Comparison of ENCODE assay signal across 1 cellular context in genomic region chr7:12727455-12728191, GRCh38.
A peak's percentile ranks its signal among the peaks of the same experiment; 100 is the strongest.
TF ChIP-seq lines count a peak whose summit lies in the region.

No MANE protein-coding gene starts in this region.

TF ChIP-seq in K562, 482 proteins besides CTCF, POLR2A, EP300 and RAD21 (continued from another document):
- TF ChIP-seq TAF15 (IDR thresholded peaks at IDR 0.05; ENCODE audit: low read depth, low read length) (no peak), SUPT5H (IDR thresholded peaks at IDR 0.05) (no peak), SREBF1 (IDR thresholded peaks at IDR 0.05; ENCODE audit: borderline replicate concordance, low read depth, low read length) (no peak), FUS (optimal IDR thresholded peaks at IDR 0.05; ENCODE audit: low read depth, low read length) (no peak), HDGF (IDR thresholded peaks at IDR 0.05) (no peak), SMC3 (conservative IDR thresholded peaks at IDR 0.05; ENCODE audit: insufficient read depth, low read depth, low read length) (no peak), CHD4 (IDR thresholded peaks at IDR 0.05; ENCODE audit: insufficient read depth, insufficient replicate concordance, low read depth, low read length, poor library complexity, severe bottlenecking) (no peak), NR3C1 (CRISPR knock-in tag; IDR thresholded peaks at IDR 0.05) (no peak), CXXC5 (CRISPR knock-in tag; IDR thresholded peaks at IDR 0.05) (no peak), KLF6 (CRISPR knock-in tag; IDR thresholded peaks at IDR 0.05; ENCODE audit: borderline replicate concordance) (no peak), SNAPC5 (CRISPR knock-in tag; IDR thresholded peaks at IDR 0.05) (no peak), FOXA3 (CRISPR knock-in tag; conservative IDR thresholded peaks at IDR 0.05 in 1 of 2, IDR thresholded peaks at IDR 0.05 in 1 of 2) (no peak), DACH1 (IDR thresholded peaks at IDR 0.05; ENCODE audit: partially characterized antibody) (peak; percentile 53), TSHZ1 (CRISPR knock-in tag; IDR thresholded peaks at IDR 0.05) (no peak), HMG20A (CRISPR knock-in tag; conservative IDR thresholded peaks at IDR 0.05) (no peak)
- TF ChIP-seq, protein P1, sequence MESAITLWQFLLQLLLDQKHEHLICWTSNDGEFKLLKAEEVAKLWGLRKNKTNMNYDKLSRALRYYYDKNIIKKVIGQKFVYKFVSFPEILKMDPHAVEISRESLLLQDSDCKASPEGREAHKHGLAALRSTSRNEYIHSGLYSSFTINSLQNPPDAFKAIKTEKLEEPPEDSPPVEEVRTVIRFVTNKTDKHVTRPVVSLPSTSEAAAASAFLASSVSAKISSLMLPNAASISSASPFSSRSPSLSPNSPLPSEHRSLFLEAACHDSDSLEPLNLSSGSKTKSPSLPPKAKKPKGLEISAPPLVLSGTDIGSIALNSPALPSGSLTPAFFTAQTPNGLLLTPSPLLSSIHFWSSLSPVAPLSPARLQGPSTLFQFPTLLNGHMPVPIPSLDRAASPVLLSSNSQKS (CRISPR knock-in tag; IDR thresholded peaks at IDR 0.05) = no peak
- TF ChIP-seq, protein P2, sequence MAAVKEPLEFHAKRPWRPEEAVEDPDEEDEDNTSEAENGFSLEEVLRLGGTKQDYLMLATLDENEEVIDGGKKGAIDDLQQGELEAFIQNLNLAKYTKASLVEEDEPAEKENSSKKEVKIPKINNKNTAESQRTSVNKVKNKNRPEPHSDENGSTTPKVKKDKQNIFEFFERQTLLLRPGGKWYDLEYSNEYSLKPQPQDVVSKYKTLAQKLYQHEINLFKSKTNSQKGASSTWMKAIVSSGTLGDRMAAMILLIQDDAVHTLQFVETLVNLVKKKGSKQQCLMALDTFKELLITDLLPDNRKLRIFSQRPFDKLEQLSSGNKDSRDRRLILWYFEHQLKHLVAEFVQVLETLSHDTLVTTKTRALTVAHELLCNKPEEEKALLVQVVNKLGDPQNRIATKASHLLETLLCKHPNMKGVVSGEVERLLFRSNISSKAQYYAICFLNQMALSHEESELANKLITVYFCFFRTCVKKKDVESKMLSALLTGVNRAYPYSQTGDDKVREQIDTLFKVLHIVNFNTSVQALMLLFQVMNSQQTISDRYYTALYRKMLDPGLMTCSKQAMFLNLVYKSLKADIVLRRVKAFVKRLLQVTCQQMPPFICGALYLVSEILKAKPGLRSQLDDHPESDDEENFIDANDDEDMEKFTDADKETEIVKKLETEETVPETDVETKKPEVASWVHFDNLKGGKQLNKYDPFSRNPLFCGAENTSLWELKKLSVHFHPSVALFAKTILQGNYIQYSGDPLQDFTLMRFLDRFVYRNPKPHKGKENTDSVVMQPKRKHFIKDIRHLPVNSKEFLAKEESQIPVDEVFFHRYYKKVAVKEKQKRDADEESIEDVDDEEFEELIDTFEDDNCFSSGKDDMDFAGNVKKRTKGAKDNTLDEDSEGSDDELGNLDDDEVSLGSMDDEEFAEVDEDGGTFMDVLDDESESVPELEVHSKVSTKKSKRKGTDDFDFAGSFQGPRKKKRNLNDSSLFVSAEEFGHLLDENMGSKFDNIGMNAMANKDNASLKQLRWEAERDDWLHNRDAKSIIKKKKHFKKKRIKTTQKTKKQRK (IDR thresholded peaks at IDR 0.05; ENCODE audit: borderline replicate concordance, low read depth, low read length) = no peak
- TF ChIP-seq, protein P3, sequence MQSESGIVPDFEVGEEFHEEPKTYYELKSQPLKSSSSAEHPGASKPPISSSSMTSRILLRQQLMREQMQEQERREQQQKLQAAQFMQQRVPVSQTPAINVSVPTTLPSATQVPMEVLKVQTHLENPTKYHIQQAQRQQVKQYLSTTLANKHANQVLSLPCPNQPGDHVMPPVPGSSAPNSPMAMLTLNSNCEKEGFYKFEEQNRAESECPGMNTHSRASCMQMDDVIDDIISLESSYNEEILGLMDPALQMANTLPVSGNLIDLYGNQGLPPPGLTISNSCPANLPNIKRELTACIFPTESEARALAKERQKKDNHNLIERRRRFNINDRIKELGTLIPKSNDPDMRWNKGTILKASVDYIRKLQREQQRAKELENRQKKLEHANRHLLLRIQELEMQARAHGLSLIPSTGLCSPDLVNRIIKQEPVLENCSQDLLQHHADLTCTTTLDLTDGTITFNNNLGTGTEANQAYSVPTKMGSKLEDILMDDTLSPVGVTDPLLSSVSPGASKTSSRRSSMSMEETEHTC (IDR thresholded peaks at IDR 0.05) = no peak
